1 cellular context compared by ENCODE assay signal in the genomic region with DNA sequence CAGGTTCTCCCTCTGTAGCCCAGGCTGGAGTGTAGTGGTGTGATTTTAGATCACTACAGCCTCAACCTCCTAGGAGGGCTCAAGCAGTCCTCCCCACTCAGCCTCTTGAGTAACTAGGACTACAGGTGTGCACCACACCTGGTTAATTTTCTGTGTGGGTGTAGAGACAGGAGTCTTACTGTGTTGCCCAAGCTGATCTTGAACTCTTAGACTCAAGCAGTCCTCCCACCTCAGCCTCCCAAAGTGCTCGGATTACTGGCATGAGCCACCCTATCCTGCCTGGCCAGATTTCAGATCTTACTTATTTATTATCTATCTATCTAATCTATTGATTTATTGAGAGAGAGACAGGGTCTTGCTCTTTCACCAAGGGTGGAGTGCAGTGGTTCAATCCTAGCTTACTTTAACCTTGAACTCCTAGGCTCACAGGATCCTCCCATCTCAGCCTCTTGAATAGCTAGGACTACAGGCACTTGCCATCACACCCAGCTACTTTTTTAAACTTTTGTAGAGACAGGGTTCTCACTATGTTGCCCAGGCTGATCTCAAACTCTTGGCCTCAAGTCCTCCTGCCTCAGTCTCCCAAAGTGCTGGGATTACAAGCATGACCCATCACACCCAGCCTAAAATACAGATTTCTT.
TF ChIP-seq lines count a peak whose summit lies in the region.

No MANE protein-coding gene starts in this region.

TF ChIP-seq in endothelial cell of umbilical vein, 7 proteins besides CTCF, POLR2A, EP300 and RAD21:
- TF ChIP-seq FOS (IDR thresholded peaks at IDR 0.05; ENCODE audit: borderline replicate concordance, insufficient read depth, low read length), result no peak
